Comparison of ENCODE assay signal across 9 cellular contexts in genomic region chr6:137870744-137871247, GRCh38. TPM values are rescaled to one million over a fixed set of nuclear protein-coding genes. Genes with fewer than 3 reads are reported as not detected.
DNase-seq lines count a peak whose midpoint lies in the region; ATAC-seq and TF ChIP-seq lines count a peak whose summit lies in the region.
"Had no signal": no experiment of that assay in that cellular context is flagged by ENCODE, and none has a peak within 500 bp of the region (broad histone marks: within the 10 kb centered on the region; RNA-seq: fewer than 3 reads in every experiment).

No MANE protein-coding gene starts in this region.

- peak; percentile 26; the same call in 1 of the 2 replicates for TF ChIP-seq CTCF in GM12874 (IDR thresholded peaks at IDR 0.05; ENCODE audit: insufficient read depth, low read depth, low read length)
- no peak for TF ChIP-seq CTCF in fibroblast of villous mesenchyme (IDR thresholded peaks at IDR 0.05; ENCODE audit: insufficient read depth, low read depth, low read length)
- TF ChIP-seq CTCF in transverse colon (IDR thresholded peaks at IDR 0.05) = peak in 4 of 5 experiments; percentile 5 to 37 (median 28)

- peak; percentile 55 to 72 for DNase-seq in activated CD4-positive, alpha-beta T cell treated with anti-CD3 and anti-CD28 coated beads, Interleukin-2, amount 50 U/mL, for 48 hours
- DNase-seq in fibroblast of villous mesenchyme (ENCODE audit: low read depth) (no peak), transverse colon (no peak), ACHN (no peak), Kasumi-1 (lab: John Stamatoyannopoulos, UW) (no peak), DMS 273 (lab: John Stamatoyannopoulos, UW; ENCODE audit: unreplicated experiment) (no peak)

- H3K27ac ChIP-seq in transverse colon = peak overlapping the region; percentile 91 to 98 (median 97)
- H3K27ac ChIP-seq: SJCRH30 had no signal

- ATAC-seq in HG02623 (IDR thresholded peaks at IDR 0.05; ENCODE audit: unreplicated experiment) = peak; percentile 18

- H3K4me1 ChIP-seq in transverse colon = peaks cover 17 to 78% (median 42%) of the 10 kb centered on the region in 4 donors

- no peak for TF ChIP-seq POLR2A in transverse colon (IDR thresholded peaks at IDR 0.05)

- H3K4me3 ChIP-seq in fibroblast of villous mesenchyme (ENCODE audit: low read depth, low read length) (peak overlapping the region; percentile 2), transverse colon (peak overlapping the region in 2 of 4 donors; percentile 9 to 74)

- no peaks in the 10 kb centered on the region for H3K27me3 ChIP-seq in transverse colon
- H3K27me3 ChIP-seq: SJCRH30 had no signal

- H3K36me3 ChIP-seq in transverse colon = peaks cover 0 to 13% (median 6%) of the 10 kb centered on the region in 4 donors

- intact Hi-C loops in transverse colon (cut with DNase I; ENCODE audit: low total_unique reads) = loop anchor here (10.0 kb wide), 1 partner anchor 66 kb away; no protein-coding TSS in a partner anchor

- H3K9me3 ChIP-seq in transverse colon = no peaks in the 10 kb centered on the region
- H3K9me3 ChIP-seq: SJCRH30 had no signal

- in situ Hi-C loops in transverse colon (cut with MboI; ENCODE audit: low pct_ligation_motif_present in 1 of 4, low pct_unique_long_range_greater_than_20kb in 1 of 4, low sequenced_read_pairs in 3 of 4) = loop anchor here in 1 of 4 donors (5.0 kb wide), 1 partner anchor 72 kb away; no protein-coding TSS in a partner anchor
- in situ Hi-C loops in ACHN (cut with HindIII; ENCODE audit: low pct_ligation_motif_present, low pct_unique_long_range_greater_than_20kb, low sequenced_read_pairs) = no loop called here

- TF ChIP-seq EP300 in transverse colon (IDR thresholded peaks at IDR 0.05; ENCODE audit: low read depth) = no peak

- WGBS in transverse colon (ENCODE audit: low coverage in 1 of 2), 2 donors = 32% methylated on average over 4 of the region's 4 CpGs; no CpG with 5 or more reads in 1 of the 2 donors

RNA-seq across cellular contexts. Expression of gene TNFAIP3, which starts 3.7 kb away (rescaled TPM):
- total RNA-seq in fibroblast of villous mesenchyme = 3.5 and 3.9 TPM in 2 replicates
- 10 to 100 TPM; 21.4 to 46.8 (median 36.3) TPM for total RNA-seq in transverse colon

Comparison
In these comparisons a context has a peak if more than half of its experiments do, and no peak if none do; other contexts are left out.
1. DNase-seq: peak in activated CD4-positive, alpha-beta T cell treated with anti-CD3 and anti-CD28 coated beads, Interleukin-2, amount 50 U/mL, for 48 hours (2 of 2); none in fibroblast of villous mesenchyme (single experiment), transverse colon (single experiment), ACHN (single experiment), Kasumi-1 (0 of 2) and DMS 273 (single experiment).